Comparison of ENCODE assay signal across 14 cellular contexts in the genomic region with DNA sequence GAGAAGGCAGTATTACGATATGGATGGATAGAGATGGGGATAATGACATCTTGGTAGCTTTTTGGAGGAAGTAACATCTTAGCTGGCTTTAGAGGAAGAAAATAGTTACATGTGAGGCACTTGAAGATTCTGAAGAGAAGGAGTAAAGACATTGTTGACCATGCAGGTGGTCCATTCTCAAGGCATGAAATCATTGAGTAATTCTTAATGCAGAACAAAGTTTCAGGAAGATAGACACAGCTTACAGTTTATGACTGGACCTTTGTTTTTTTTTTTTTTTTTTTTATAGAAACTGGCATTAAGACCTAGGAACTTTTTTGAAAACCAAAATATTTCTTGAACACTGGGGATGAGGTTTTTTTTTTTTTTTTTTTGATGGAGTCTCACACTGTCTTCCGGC. TPM values are rescaled to one million over a fixed set of nuclear protein-coding genes. Genes with fewer than 3 reads are reported as not detected.
DNase-seq lines count a peak whose midpoint lies in the region; ATAC-seq and TF ChIP-seq lines count a peak whose summit lies in the region.
"Had no signal": no experiment of that assay in that cellular context is flagged by ENCODE, and none has a peak within 500 bp of the region (broad histone marks: within the 10 kb centered on the region; RNA-seq: fewer than 3 reads in every experiment).

No MANE protein-coding gene starts in this region.

- H3K36me3 Mint-ChIP-seq in Calu3 (ENCODE audit: insufficient read depth, unreplicated experiment) (peaks cover 26% of the 10 kb centered on the region), T-helper 17 cell (ENCODE audit: low read depth) (peaks cover 13% of the 10 kb centered on the region), mesothelial cell of epicardium (peaks cover 2% of the 10 kb centered on the region)

- peak overlapping the region; percentile 15 for H3K27ac Mint-ChIP-seq in Calu3 (ENCODE audit: unreplicated experiment)
- peak overlapping the region; percentile 96 for H3K27ac Mint-ChIP-seq in T-helper 17 cell
- peak overlapping the region; percentile 18 for H3K27ac Mint-ChIP-seq in mesothelial cell of epicardium

- intact Hi-C loops in Calu3 (cut with micrococcal nuclease; ENCODE audit: unreplicated experiment), result no loop called here

- CTCF ChIA-PET in Calu3 (lab: Charles Lee), result interaction anchor here (0.7 to 2.0 kb wide), 5 partner anchors 11 to 1664 kb away, joined by 3 to 10 read pairs (median 4); no protein-coding TSS in a partner anchor

- H3K9me3 ChIP-seq in T-helper 17 cell (ENCODE audit: control insufficient read depth, low read length, poor library complexity, severe bottlenecking), result no peaks in the 10 kb centered on the region
- H3K9me3 ChIP-seq: right atrium auricular region, SK-N-SH had no signal

- H3K4me1 Mint-ChIP-seq in Calu3 (ENCODE audit: low read depth, unreplicated experiment) (peaks cover 58% of the 10 kb centered on the region), T-helper 17 cell (peaks cover 60% of the 10 kb centered on the region), mesothelial cell of epicardium (peaks cover 39% of the 10 kb centered on the region)

- no peaks in the 10 kb centered on the region for H3K27me3 Mint-ChIP-seq in Calu3 (ENCODE audit: unreplicated experiment)
- H3K27me3 Mint-ChIP-seq in T-helper 17 cell, result no peaks in the 10 kb centered on the region
- no peaks in the 10 kb centered on the region for H3K27me3 Mint-ChIP-seq in mesothelial cell of epicardium (ENCODE audit: low read depth)

- DNase-seq in ACHN (peak; percentile 27), Calu3 (no peak), T-helper 17 cell (no peak), mesothelial cell of epicardium (ENCODE audit: low spot score in 2 of 2, unreplicated experiment in 2 of 2) (no peak), globus pallidus (ENCODE audit: low spot score) (no peak), NCI-H526 (lab: John Stamatoyannopoulos, UW) (no peak), NCI-H69 (lab: John Stamatoyannopoulos, UW) (no peak)
- DNase-seq: activated CD4-positive, CD25-positive, alpha-beta regulatory T cell treated with anti-CD3 and anti-CD28 coated beads, Interleukin-2, amount 50 U/mL, for 72 hours; NCI-H1417 treated with DMSO at 0.1 percent for 48 hours; NCI-H526 treated with DMSO at 0.1 percent for 48 hours; SK-N-SH; stimulated activated CD4-positive, alpha-beta T cell treated with anti-CD3 and anti-CD28 coated beads, Interleukin-4, amount 100 ng/mL, for 4 hours had no signal

- H3K4me3 Mint-ChIP-seq in Calu3 (ENCODE audit: low read depth, unreplicated experiment) (no peak overlapping the region), T-helper 17 cell (peak overlapping the region; percentile 81), mesothelial cell of epicardium (no peak overlapping the region)

- H3K9me3 Mint-ChIP-seq in Calu3 (ENCODE audit: low read depth, unreplicated experiment), result no peaks in the 10 kb centered on the region
- no peaks in the 10 kb centered on the region for H3K9me3 Mint-ChIP-seq in mesothelial cell of epicardium

- in situ Hi-C loops in ACHN (cut with HindIII; ENCODE audit: low pct_ligation_motif_present, low pct_unique_long_range_greater_than_20kb, low sequenced_read_pairs), result no loop called here

- TF ChIP-seq CTCF in Calu3 (IDR thresholded peaks at IDR 0.05; ENCODE audit: unreplicated experiment) (no peak), mesothelial cell of epicardium (IDR thresholded peaks at IDR 0.05; ENCODE audit: unreplicated experiment) (no peak)

- BruUV-seq in Calu3 (replicated peaks; lab: Mats Ljungman, UMichigan), result no TSS peak

- no peak for ATAC-seq in T-helper 17 cell
- no peak for ATAC-seq in GM18870 (IDR thresholded peaks at IDR 0.05; ENCODE audit: unreplicated experiment)

RNA-seq across cellular contexts. Expression of gene MBNL1, which starts 28.3 kb away (rescaled TPM):
- 164 and 183 TPM in 2 replicates for total RNA-seq in Calu3 (2022)
- total RNA-seq in T-helper 17 cell, result 100 to 1,000 TPM; 641 to 725 TPM
- total RNA-seq in mesothelial cell of epicardium, result 67.8 to 74.8 TPM (median 72.9 TPM) in 3 replicates

Comparison
In these comparisons a context has a peak if more than half of its experiments do, and no peak if none do; other contexts are left out.
1. H3K27ac Mint-ChIP-seq: peak in every context shown above with its lines; median percentile 96 in T-helper 17 cell; 18 in mesothelial cell of epicardium; 15 in Calu3.